In genomic region chr18:35973650-35974049, GRCh38 we compare ENCODE assay signal across 8 cellular contexts.
A peak's percentile ranks its signal among the peaks of the same experiment; 100 is the strongest.
DNase-seq lines count a peak whose midpoint lies in the region; ATAC-seq and TF ChIP-seq lines count a peak whose summit lies in the region.

No MANE protein-coding gene starts in this region.

- H3K9ac ChIP-seq in SK-N-SH (peak overlapping the region; percentile 91), smooth muscle cell (ENCODE audit: low read depth) (no peak overlapping the region)

- H2AFZ ChIP-seq in SK-N-SH (ENCODE audit: low read depth) = no peak overlapping the region
- no peak overlapping the region for H2AFZ ChIP-seq in smooth muscle cell (ENCODE audit: low read depth)

- H3K9me3 ChIP-seq in SK-N-SH = no peaks in the 10 kb centered on the region
- no peaks in the 10 kb centered on the region for H3K9me3 ChIP-seq in T-helper 17 cell (ENCODE audit: control insufficient read depth, low read length, poor library complexity, severe bottlenecking)
- no peaks in the 10 kb centered on the region for H3K9me3 ChIP-seq in smooth muscle cell (replicated peaks; ENCODE audit: low read depth)

- peak overlapping the region; percentile 98 for H3K27ac Mint-ChIP-seq in T-helper 17 cell

- ATAC-seq in SK-N-SH treated with all-trans-retinoic acid at 6 μM for 48 hours (no peak), T-helper 17 cell (no peak), HG02610 (IDR thresholded peaks at IDR 0.05; ENCODE audit: unreplicated experiment) (no peak), HG03108 (IDR thresholded peaks at IDR 0.05; ENCODE audit: unreplicated experiment) (no peak)

- H3K4me3 ChIP-seq in SK-N-SH (ENCODE audit: low read depth in 2 of 2, low read length in 1 of 2) = peak overlapping the region; percentile 94 to 98
- peak overlapping the region; percentile 73 for H3K4me3 ChIP-seq in fibroblast of villous mesenchyme (ENCODE audit: low read depth, low read length)
- H3K4me3 ChIP-seq in smooth muscle cell = peak overlapping the region; percentile 89

- TF ChIP-seq RAD21 in SK-N-SH (IDR thresholded peaks at IDR 0.05; ENCODE audit: low read length) = no peak

- H3K27me3 ChIP-seq in SK-N-SH (ENCODE audit: insufficient read depth) (no peaks in the 10 kb centered on the region), smooth muscle cell (ENCODE audit: low read depth) (no peaks in the 10 kb centered on the region)

- peak overlapping the region; percentile 97 for H3K4me3 Mint-ChIP-seq in T-helper 17 cell

- H4K20me1 ChIP-seq in SK-N-SH (ENCODE audit: insufficient read depth) (no peaks in the 10 kb centered on the region), smooth muscle cell (ENCODE audit: low read depth) (no peaks in the 10 kb centered on the region)

- H3K4me1 Mint-ChIP-seq in T-helper 17 cell = peaks cover 47% of the 10 kb centered on the region

- CTCF ChIA-PET in SK-N-SH (lab: Yijun Ruan, JAX) = interaction anchor here (2.0 to 2.5 kb wide), 2 partner anchors 217 to 311 kb away, joined by 8 to 12 read pairs; no protein-coding TSS in a partner anchor

- H3K79me2 ChIP-seq in SK-N-SH (ENCODE audit: insufficient read depth) (peaks cover 35% of the 10 kb centered on the region), smooth muscle cell (ENCODE audit: low read depth) (peaks cover 22% of the 10 kb centered on the region)

- H3F3A ChIP-seq in SK-N-SH (replicated peaks; ENCODE audit: insufficient read depth) = no peaks in the 10 kb centered on the region
- no peaks in the 10 kb centered on the region for H3F3A ChIP-seq in smooth muscle cell (ENCODE audit: low read depth)

- TF ChIP-seq EP300 in SK-N-SH (IDR thresholded peaks at IDR 0.05; ENCODE audit: borderline replicate concordance in 1 of 2, low read depth in 1 of 2, low read length in 1 of 2) = no peak

- no peaks in the 10 kb centered on the region for H3K27me3 Mint-ChIP-seq in T-helper 17 cell

- no peaks in the 10 kb centered on the region for H3K9me2 ChIP-seq in SK-N-SH

- peaks cover 16% of the 10 kb centered on the region for H3K36me3 Mint-ChIP-seq in T-helper 17 cell (ENCODE audit: low read depth)

- H3K36me3 ChIP-seq in SK-N-SH (replicated peaks in 1 of 2; ENCODE audit: control insufficient read depth in 1 of 2, insufficient read depth in 2 of 2, low read length in 1 of 2) = peaks cover 39 to 46% of the 10 kb centered on the region in 2 experiments
- H3K36me3 ChIP-seq in smooth muscle cell (ENCODE audit: low read depth) = peaks cover 26% of the 10 kb centered on the region

- TF ChIP-seq CTCF in SK-N-SH (IDR thresholded peaks at IDR 0.05) (no peak), fibroblast of villous mesenchyme (IDR thresholded peaks at IDR 0.05; ENCODE audit: insufficient read depth, low read depth, low read length) (no peak), smooth muscle cell (IDR thresholded peaks at IDR 0.05; ENCODE audit: borderline replicate concordance, insufficient read depth, poor library complexity, severe bottlenecking) (no peak)

- POLR2A ChIA-PET in SK-N-SH (lab: Yijun Ruan, JAX) = no interaction called here

- H3K27ac ChIP-seq in SK-N-SH (ENCODE audit: low read depth in 2 of 2, low read length in 1 of 2) (no peak overlapping the region), smooth muscle cell (ENCODE audit: low read depth) (no peak overlapping the region)

- peaks cover 4 to 7% of the 10 kb centered on the region in 2 experiments; a peak in 3 of 4 replicates for H3K4me1 ChIP-seq in SK-N-SH (ENCODE audit: control insufficient read depth in 1 of 2, insufficient read depth in 2 of 2, low read depth in 1 of 2, low read length in 1 of 2)
- peaks cover 6% of the 10 kb centered on the region for H3K4me1 ChIP-seq in smooth muscle cell (ENCODE audit: low read depth)

- peak overlapping the region; percentile 89 for H3K4me2 ChIP-seq in SK-N-SH
- peak overlapping the region; percentile 100 for H3K4me2 ChIP-seq in smooth muscle cell

- 79% methylated on average over 12 of the region's 12 CpGs for WGBS in SK-N-SH (ENCODE audit: low lambda C conversion rate)
- WGBS in smooth muscle cell (ENCODE audit: low lambda C conversion rate) = 92% methylated on average over 12 of the region's 12 CpGs

- no peak for DNase-seq in SK-N-SH
- DNase-seq in T-helper 17 cell = no peak
- DNase-seq in fibroblast of villous mesenchyme (ENCODE audit: low read depth) = no peak
- DNase-seq in smooth muscle cell (lab: John Stamatoyannopoulos, UW; ENCODE audit: unreplicated experiment) = no peak
- DNase-seq in NCI-H2171 (lab: John Stamatoyannopoulos, UW) = no peak

TF ChIP-seq in SK-N-SH, 30 proteins besides CTCF, POLR2A, EP300 and RAD21:
- no peak for TF ChIP-seq SMC3 (IDR thresholded peaks at IDR 0.05; ENCODE audit: low read depth, low read length)
- no peak for TF ChIP-seq POLR2AphosphoS5 (IDR thresholded peaks at IDR 0.05; ENCODE audit: low read depth, low read length)
- no peak for TF ChIP-seq NRF1 (IDR thresholded peaks at IDR 0.05; ENCODE audit: low read depth, low read length)
- TF ChIP-seq ELF1 (IDR thresholded peaks at IDR 0.05) = no peak
- TF ChIP-seq, protein P1, sequence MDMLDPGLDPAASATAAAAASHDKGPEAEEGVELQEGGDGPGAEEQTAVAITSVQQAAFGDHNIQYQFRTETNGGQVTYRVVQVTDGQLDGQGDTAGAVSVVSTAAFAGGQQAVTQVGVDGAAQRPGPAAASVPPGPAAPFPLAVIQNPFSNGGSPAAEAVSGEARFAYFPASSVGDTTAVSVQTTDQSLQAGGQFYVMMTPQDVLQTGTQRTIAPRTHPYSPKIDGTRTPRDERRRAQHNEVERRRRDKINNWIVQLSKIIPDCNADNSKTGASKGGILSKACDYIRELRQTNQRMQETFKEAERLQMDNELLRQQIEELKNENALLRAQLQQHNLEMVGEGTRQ (IDR thresholded peaks at IDR 0.05; ENCODE audit: borderline replicate concordance, low read depth, low read length) = no peak
- no peak for TF ChIP-seq TCF12 (IDR thresholded peaks at IDR 0.05)
- no peak for TF ChIP-seq GABPA (IDR thresholded peaks at IDR 0.05; ENCODE audit: low read depth)
- TF ChIP-seq EZH2phosphoT487 (IDR thresholded peaks at IDR 0.05; ENCODE audit: borderline replicate concordance, low read depth) = no peak
- no peak for TF ChIP-seq MXI1 (IDR thresholded peaks at IDR 0.05; ENCODE audit: low read depth, low read length)
- no peak for TF ChIP-seq FOXM1 (IDR thresholded peaks at IDR 0.05; ENCODE audit: low read depth)
- TF ChIP-seq FOXJ3 (CRISPR knock-in tag; IDR thresholded peaks at IDR 0.05) = no peak

TF ChIP-seq in SK-N-SH treated with all-trans-retinoic acid at 6 μM for 48 hours, 23 proteins besides CTCF, POLR2A, EP300 and RAD21:
- TF ChIP-seq, protein P2, sequence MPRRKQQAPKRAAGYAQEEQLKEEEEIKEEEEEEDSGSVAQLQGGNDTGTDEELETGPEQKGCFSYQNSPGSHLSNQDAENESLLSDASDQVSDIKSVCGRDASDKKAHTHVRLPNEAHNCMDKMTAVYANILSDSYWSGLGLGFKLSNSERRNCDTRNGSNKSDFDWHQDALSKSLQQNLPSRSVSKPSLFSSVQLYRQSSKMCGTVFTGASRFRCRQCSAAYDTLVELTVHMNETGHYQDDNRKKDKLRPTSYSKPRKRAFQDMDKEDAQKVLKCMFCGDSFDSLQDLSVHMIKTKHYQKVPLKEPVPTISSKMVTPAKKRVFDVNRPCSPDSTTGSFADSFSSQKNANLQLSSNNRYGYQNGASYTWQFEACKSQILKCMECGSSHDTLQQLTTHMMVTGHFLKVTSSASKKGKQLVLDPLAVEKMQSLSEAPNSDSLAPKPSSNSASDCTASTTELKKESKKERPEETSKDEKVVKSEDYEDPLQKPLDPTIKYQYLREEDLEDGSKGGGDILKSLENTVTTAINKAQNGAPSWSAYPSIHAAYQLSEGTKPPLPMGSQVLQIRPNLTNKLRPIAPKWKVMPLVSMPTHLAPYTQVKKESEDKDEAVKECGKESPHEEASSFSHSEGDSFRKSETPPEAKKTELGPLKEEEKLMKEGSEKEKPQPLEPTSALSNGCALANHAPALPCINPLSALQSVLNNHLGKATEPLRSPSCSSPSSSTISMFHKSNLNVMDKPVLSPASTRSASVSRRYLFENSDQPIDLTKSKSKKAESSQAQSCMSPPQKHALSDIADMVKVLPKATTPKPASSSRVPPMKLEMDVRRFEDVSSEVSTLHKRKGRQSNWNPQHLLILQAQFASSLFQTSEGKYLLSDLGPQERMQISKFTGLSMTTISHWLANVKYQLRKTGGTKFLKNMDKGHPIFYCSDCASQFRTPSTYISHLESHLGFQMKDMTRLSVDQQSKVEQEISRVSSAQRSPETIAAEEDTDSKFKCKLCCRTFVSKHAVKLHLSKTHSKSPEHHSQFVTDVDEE (CRISPR knock-in tag; IDR thresholded peaks at IDR 0.05) = no peak
- TF ChIP-seq ZFP3 (CRISPR knock-in tag; IDR thresholded peaks at IDR 0.05) = no peak
- TF ChIP-seq GLIS3 (CRISPR knock-in tag; IDR thresholded peaks at IDR 0.05) = no peak
- no peak for TF ChIP-seq ZNF70 (CRISPR knock-in tag; IDR thresholded peaks at IDR 0.05)
- no peak for TF ChIP-seq PATZ1 (CRISPR knock-in tag; IDR thresholded peaks at IDR 0.05; ENCODE audit: borderline replicate concordance)
- no peak for TF ChIP-seq CSDC2 (CRISPR knock-in tag; IDR thresholded peaks at IDR 0.05)
